Comparison of ENCODE assay signal across 1 cellular context in the genomic region with DNA sequence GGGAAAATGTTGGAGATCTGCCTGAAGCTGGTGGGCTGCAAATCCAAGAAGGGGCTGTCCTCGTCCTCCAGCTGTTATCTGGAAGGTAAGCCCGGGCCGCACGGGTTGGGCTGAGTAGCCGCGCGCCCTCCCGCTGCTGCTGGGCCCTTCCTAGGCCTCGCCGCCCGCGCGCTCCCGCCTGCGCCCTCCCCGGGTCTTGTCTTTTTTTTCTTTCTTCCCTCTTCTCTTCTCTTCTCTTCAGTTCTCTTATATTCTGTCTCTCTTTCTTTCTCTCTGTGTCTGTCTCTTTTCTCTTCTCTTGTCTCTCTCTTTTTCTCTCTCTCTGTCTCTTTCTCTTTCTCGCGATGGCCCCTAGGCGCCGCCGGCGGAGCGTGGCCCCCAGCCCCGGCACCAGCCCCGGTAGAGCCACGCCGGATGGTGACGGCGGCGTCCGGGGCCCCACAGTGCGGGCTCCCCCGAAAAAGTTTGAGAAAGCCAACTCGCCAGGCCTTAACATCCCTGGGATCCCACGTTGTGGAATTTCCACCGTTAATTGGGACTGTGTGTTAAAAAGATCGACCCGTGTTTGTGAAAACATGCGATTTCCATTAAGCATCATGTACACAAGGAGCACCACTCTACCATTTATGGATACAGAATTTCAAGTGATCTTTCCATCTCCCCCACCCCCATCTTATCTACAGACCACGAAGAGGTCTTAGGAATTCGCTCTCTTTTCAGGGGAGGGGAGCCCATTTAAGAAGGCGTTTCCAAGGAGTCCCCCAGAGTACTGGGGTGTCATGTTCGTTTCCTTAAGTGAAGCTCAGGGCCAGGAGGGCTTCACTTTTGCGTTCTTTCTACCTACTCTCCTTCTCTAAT.
TF ChIP-seq lines count a peak whose summit lies in the region.

No MANE protein-coding gene starts in this region.

TF ChIP-seq in GM12878, 131 proteins besides CTCF, POLR2A, EP300 and RAD21 (continued from another document):
- TF ChIP-seq, protein P1, sequence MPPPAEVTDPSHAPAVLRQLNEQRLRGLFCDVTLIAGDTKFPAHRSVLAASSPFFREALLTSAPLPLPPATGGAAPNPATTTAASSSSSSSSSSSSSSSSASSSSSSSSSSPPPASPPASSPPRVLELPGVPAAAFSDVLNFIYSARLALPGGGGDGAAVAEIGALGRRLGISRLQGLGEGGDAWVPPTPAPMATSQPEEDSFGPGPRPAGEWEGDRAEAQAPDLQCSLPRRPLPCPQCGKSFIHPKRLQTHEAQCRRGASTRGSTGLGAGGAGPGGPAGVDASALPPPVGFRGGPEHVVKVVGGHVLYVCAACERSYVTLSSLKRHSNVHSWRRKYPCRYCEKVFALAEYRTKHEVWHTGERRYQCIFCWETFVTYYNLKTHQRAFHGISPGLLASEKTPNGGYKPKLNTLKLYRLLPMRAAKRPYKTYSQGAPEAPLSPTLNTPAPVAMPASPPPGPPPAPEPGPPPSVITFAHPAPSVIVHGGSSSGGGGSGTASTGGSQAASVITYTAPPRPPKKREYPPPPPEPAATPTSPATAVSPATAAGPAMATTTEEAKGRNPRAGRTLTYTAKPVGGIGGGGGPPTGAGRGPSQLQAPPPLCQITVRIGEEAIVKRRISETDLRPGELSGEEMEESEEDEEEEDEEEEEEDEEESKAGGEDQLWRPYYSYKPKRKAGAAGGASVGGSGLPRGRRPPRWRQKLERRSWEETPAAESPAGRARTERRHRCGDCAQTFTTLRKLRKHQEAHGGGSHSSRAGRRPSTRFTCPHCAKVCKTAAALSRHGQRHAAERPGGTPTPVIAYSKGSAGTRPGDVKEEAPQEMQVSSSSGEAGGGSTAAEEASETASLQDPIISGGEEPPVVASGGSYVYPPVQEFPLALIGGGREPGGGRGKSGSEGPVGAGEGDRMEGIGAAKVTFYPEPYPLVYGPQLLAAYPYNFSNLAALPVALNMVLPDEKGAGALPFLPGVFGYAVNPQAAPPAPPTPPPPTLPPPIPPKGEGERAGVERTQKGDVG (CRISPR knock-in tag; IDR thresholded peaks at IDR 0.05): no peak
- TF ChIP-seq MXI1 (IDR thresholded peaks at IDR 0.05; ENCODE audit: low read depth, low read length): 0 out of 2 replicates have a peak, but pooled peaks have one; percentile 18
- TF ChIP-seq CHD2 (IDR thresholded peaks at IDR 0.05; ENCODE audit: borderline replicate concordance, low read depth, low read length): peak; percentile 63; the same call in 1 of the 2 replicates
